Comparison of ENCODE assay signal across 21 cellular contexts in genomic region chr16:80105160-80105559, GRCh38.
DNase-seq lines count a peak whose midpoint lies in the region; ATAC-seq, FAIRE-seq and TF ChIP-seq lines count a peak whose summit lies in the region.
"Had no signal": no experiment of that assay in that cellular context is flagged by ENCODE, and none has a peak within 500 bp of the region (broad histone marks: within the 10 kb centered on the region; RNA-seq: fewer than 3 reads in every experiment).

No MANE protein-coding gene starts in this region.

- H3K27me3 Mint-ChIP-seq in MCF 10A (ENCODE audit: insufficient read depth, unreplicated experiment): no peaks in the 10 kb centered on the region
- no peaks in the 10 kb centered on the region for H3K27me3 Mint-ChIP-seq in astrocyte (ENCODE audit: low read depth, unreplicated experiment)

- H2AFZ ChIP-seq in mammary epithelial cell (ENCODE audit: low read depth, low read length): peak overlapping the region; percentile 24
- H2AFZ ChIP-seq in astrocyte (ENCODE audit: low read depth, low read length): no peak overlapping the region
- H2AFZ ChIP-seq in keratinocyte (ENCODE audit: control insufficient read depth, low read length): peak overlapping the region; percentile 14

- WGBS in mammary epithelial cell (ENCODE audit: low coverage, missing lambda C conversion rate): 0% methylated on average over 5 of the region's 5 CpGs
- 65 to 79% (median 70%) methylated on average over 5 of the region's 5 CpGs for WGBS in stomach, 5 donors

- H3K4me1 Mint-ChIP-seq in MCF 10A (ENCODE audit: insufficient read depth, unreplicated experiment): peaks cover 18% of the 10 kb centered on the region
- peaks cover 13% of the 10 kb centered on the region for H3K4me1 Mint-ChIP-seq in astrocyte (ENCODE audit: low read depth, unreplicated experiment)
- H3K4me1 Mint-ChIP-seq: natural killer cell had no signal

- FAIRE-seq in astrocyte (lab: Jason Lieb, UNC) (peak; percentile 81), keratinocyte (lab: Jason Lieb, UNC) (peak; percentile 95)
- FAIRE-seq: A204.1, endometrium, GM18507 had no signal

- no peak overlapping the region for H3K4me3 ChIP-seq in mammary epithelial cell (replicated peaks in 1 of 3; ENCODE audit: insufficient read depth in 1 of 3, low read depth in 2 of 3, low read length in 3 of 3)
- H3K4me3 ChIP-seq in astrocyte (ENCODE audit: insufficient read depth, low read depth, low read length): no peak overlapping the region
- peak overlapping the region in 2 of 3 experiments; percentile 18 to 42 for H3K4me3 ChIP-seq in keratinocyte (ENCODE audit: control insufficient read depth in 2 of 3, extremely low read depth in 1 of 3, insufficient read depth in 2 of 3, low read depth in 1 of 3, low read length in 3 of 3)
- no peak overlapping the region for H3K4me3 ChIP-seq in stomach
- H3K4me3 ChIP-seq: lung, spleen, tibial artery had no signal

- H3K4me3 Mint-ChIP-seq in MCF 10A (ENCODE audit: unreplicated experiment): no peak overlapping the region
- no peak overlapping the region for H3K4me3 Mint-ChIP-seq in astrocyte (ENCODE audit: unreplicated experiment)
- H3K4me3 Mint-ChIP-seq: natural killer cell had no signal

- H3K36me3 Mint-ChIP-seq in MCF 10A (ENCODE audit: insufficient read depth, unreplicated experiment) (no peaks in the 10 kb centered on the region), astrocyte (ENCODE audit: low read depth, unreplicated experiment) (no peaks in the 10 kb centered on the region)
- H3K36me3 Mint-ChIP-seq: natural killer cell had no signal

- BruUV-seq in mammary epithelial cell (replicated peaks; lab: Mats Ljungman, UMichigan) (no TSS peak), MCF 10A (replicated peaks; lab: Mats Ljungman, UMichigan) (no TSS peak)

- dilution Hi-C loops in mammary epithelial cell (cut with HindIII; ENCODE audit: low sequenced_read_pairs): no loop called here
- dilution Hi-C loops in keratinocyte (cut with MboI; ENCODE audit: extremely low pct_ligation_motif_present, low sequenced_read_pairs): no loop called here

- no peaks in the 10 kb centered on the region for H4K20me1 ChIP-seq in mammary epithelial cell (ENCODE audit: insufficient read depth, low read length)
- no peaks in the 10 kb centered on the region for H4K20me1 ChIP-seq in astrocyte (ENCODE audit: insufficient read depth, low read length)
- H4K20me1 ChIP-seq in keratinocyte (ENCODE audit: control insufficient read depth, extremely low read depth, insufficient read depth, low read length): no peaks in the 10 kb centered on the region

- H3K9ac ChIP-seq in mammary epithelial cell (ENCODE audit: insufficient read depth, low read length) (peak overlapping the region; percentile 30), astrocyte (ENCODE audit: low read length) (no peak overlapping the region), keratinocyte (ENCODE audit: control insufficient read depth, extremely low read depth, insufficient read depth, low read length) (peak overlapping the region; percentile 61)

- ATAC-seq in GM21360 (IDR thresholded peaks at IDR 0.05; ENCODE audit: unreplicated experiment): no peak
- ATAC-seq: natural killer cell had no signal

- POLR2A ChIA-PET in MCF 10A (lab: Yijun Ruan, JAX): no interaction called here

- TF ChIP-seq POLR2A in stomach (IDR thresholded peaks at IDR 0.05): no peak

- H3K27me3 ChIP-seq in mammary epithelial cell (ENCODE audit: insufficient read depth, low read length): no peaks in the 10 kb centered on the region
- no peaks in the 10 kb centered on the region for H3K27me3 ChIP-seq in astrocyte (ENCODE audit: insufficient read depth, low read length)
- no peaks in the 10 kb centered on the region for H3K27me3 ChIP-seq in keratinocyte (ENCODE audit: control insufficient read depth, extremely low read depth, insufficient read depth, low read length)
- no peaks in the 10 kb centered on the region for H3K27me3 ChIP-seq in stomach
- H3K27me3 ChIP-seq: tibial artery had no signal

- peak overlapping the region; percentile 58 for H3K4me2 ChIP-seq in mammary epithelial cell (ENCODE audit: insufficient read depth, low read depth, low read length)
- peak overlapping the region; percentile 29 for H3K4me2 ChIP-seq in astrocyte (ENCODE audit: low read length)
- peak overlapping the region; percentile 66 for H3K4me2 ChIP-seq in keratinocyte (ENCODE audit: control insufficient read depth, extremely low read depth, insufficient read depth, low read depth, low read length)

- no peaks in the 10 kb centered on the region for H3K36me3 ChIP-seq in mammary epithelial cell (ENCODE audit: insufficient read depth, low read length)
- H3K36me3 ChIP-seq in astrocyte (ENCODE audit: insufficient read depth, low read length): no peaks in the 10 kb centered on the region
- H3K36me3 ChIP-seq in keratinocyte (ENCODE audit: control insufficient read depth in 2 of 2, extremely low read depth in 1 of 2, insufficient read depth in 2 of 2, low read length in 2 of 2): no peaks in the 10 kb centered on the region
- H3K36me3 ChIP-seq in stomach: no peaks in the 10 kb centered on the region
- H3K36me3 ChIP-seq: spleen, tibial artery had no signal

- CTCF ChIA-PET in mammary epithelial cell (lab: Charles Lee; ENCODE audit: low non-redundant PET): no interaction called here
- CTCF ChIA-PET in MCF 10A (lab: Yijun Ruan, JAX): no interaction called here

- in situ Hi-C loops in mammary epithelial cell (cut with MboI; ENCODE audit: low sequenced_read_pairs in 2 of 2): no loop called here

- no peaks in the 10 kb centered on the region for H3K9me1 ChIP-seq in keratinocyte (ENCODE audit: control insufficient read depth, extremely low read depth, insufficient read depth, low read length)

- H3K27ac ChIP-seq in mammary epithelial cell (ENCODE audit: insufficient read depth, low read depth, low read length) (peak overlapping the region; percentile 85), astrocyte (ENCODE audit: low read depth, low read length) (no peak overlapping the region), keratinocyte (ENCODE audit: control insufficient read depth, insufficient read depth, low read length) (peak overlapping the region; percentile 91), stomach (no peak overlapping the region)
- H3K27ac ChIP-seq: C4-2B, spleen, tibial artery had no signal

- H3K9me3 ChIP-seq in mammary epithelial cell (replicated peaks; ENCODE audit: insufficient read depth, low read length) (no peaks in the 10 kb centered on the region), astrocyte (ENCODE audit: insufficient read depth, low read depth, low read length) (no peaks in the 10 kb centered on the region), keratinocyte (ENCODE audit: control insufficient read depth, low read depth, low read length) (no peaks in the 10 kb centered on the region), stomach (peaks cover 0 to 5% (median 0%) of the 10 kb centered on the region in 4 donors)

- TF ChIP-seq CTCF in mammary epithelial cell (conservative IDR thresholded peaks at IDR 0.05 in 1 of 2, IDR thresholded peaks at IDR 0.05 in 1 of 2; ENCODE audit: extremely low read depth in 1 of 2, insufficient read depth in 1 of 2, low read depth in 1 of 2, low read length in 2 of 2) (no peak), MCF 10A (IDR thresholded peaks at IDR 0.05; ENCODE audit: unreplicated experiment) (no peak), astrocyte (IDR thresholded peaks at IDR 0.05; ENCODE audit: insufficient read depth, low read depth, low read length) (no peak), keratinocyte (optimal IDR thresholded peaks at IDR 0.05 in 1 of 3, IDR thresholded peaks at IDR 0.05 in 1 of 3, conservative IDR thresholded peaks at IDR 0.05 in 1 of 3; ENCODE audit: extremely low read depth in 1 of 3, insufficient read depth in 2 of 3, low read length in 3 of 3) (no peak), stomach (IDR thresholded peaks at IDR 0.05) (no peak)

- DNase-seq in mammary epithelial cell (peak; percentile 96), MCF 10A (ENCODE audit: unreplicated experiment) (no peak), astrocyte (ENCODE audit: low read depth) (peak; percentile 64), keratinocyte (ENCODE audit: low read depth, low spot score) (peak; percentile 71), stomach (no peak), anterior cingulate cortex (lab: John Stamatoyannopoulos, UW) (no peak), HuH-7.5 (ENCODE audit: low spot score) (no peak)
- DNase-seq: activated CD4-positive, alpha-beta T cell treated with anti-CD3 and anti-CD28 coated beads for 1 hour; activated effector memory CD4-positive, alpha-beta T cell treated with Interleukin-2 at 50 U/mL for 16 hours; amniotic stem cell; natural killer cell; NCI-H187 treated with DMSO at 0.1 percent for 48 hours; spleen; T1000; tibial artery had no signal

- intact Hi-C loops in mammary epithelial cell (cut with micrococcal nuclease) (loop anchor here (1.0 to 10.0 kb wide), 3 partner anchors 52 to 170 kb away; no protein-coding TSS in a partner anchor), MCF 10A (cut with micrococcal nuclease) (no loop called here), stomach (cut with DNase I; ENCODE audit: low total_unique reads) (no loop called here)

- H3K79me2 ChIP-seq in mammary epithelial cell (ENCODE audit: insufficient read depth, low read length) (no peaks in the 10 kb centered on the region), astrocyte (ENCODE audit: insufficient read depth, low read length) (no peaks in the 10 kb centered on the region), keratinocyte (ENCODE audit: control insufficient read depth, insufficient read depth, low read length) (no peaks in the 10 kb centered on the region)

- H3K9me3 Mint-ChIP-seq in MCF 10A (ENCODE audit: unreplicated experiment): no peaks in the 10 kb centered on the region
- H3K9me3 Mint-ChIP-seq in astrocyte (ENCODE audit: unreplicated experiment): no peaks in the 10 kb centered on the region
- H3K9me3 Mint-ChIP-seq: natural killer cell had no signal

- H3K27ac Mint-ChIP-seq in MCF 10A (ENCODE audit: low read depth, unreplicated experiment) (no peak overlapping the region), astrocyte (ENCODE audit: unreplicated experiment) (peak overlapping the region; percentile 82)
- H3K27ac Mint-ChIP-seq: natural killer cell had no signal

- no peak for TF ChIP-seq EP300 in stomach (IDR thresholded peaks at IDR 0.05)

- H3K4me1 ChIP-seq in mammary epithelial cell (ENCODE audit: insufficient read depth, low read length) (peaks cover 38% of the 10 kb centered on the region), astrocyte (ENCODE audit: insufficient read depth, low read length) (peaks cover 8% of the 10 kb centered on the region), keratinocyte (ENCODE audit: control insufficient read depth, extremely low read depth, insufficient read depth, low read length) (peaks cover 40% of the 10 kb centered on the region), stomach (no peaks in the 10 kb centered on the region)
- H3K4me1 ChIP-seq: spleen, tibial artery had no signal

Comparison
In these comparisons a context has a peak if more than half of its experiments do, and no peak if none do; other contexts are left out.
1. DNase-seq: peak in mammary epithelial cell (single experiment), astrocyte (single experiment) and keratinocyte (single experiment); none in MCF 10A (single experiment), stomach (single experiment), anterior cingulate cortex (0 of 58) and HuH-7.5 (single experiment).
2. H3K27ac ChIP-seq: peak in mammary epithelial cell (single experiment) and keratinocyte (single experiment); none in astrocyte (single experiment) and stomach (0 of 5).
3. H3K4me3 ChIP-seq: peak in keratinocyte (2 of 3); none in mammary epithelial cell (0 of 3), astrocyte (single experiment) and stomach (0 of 4).
4. Peak in every context shown above with its lines, with median percentiles within 50 percentile points of each other: H3K4me2 ChIP-seq.